In genomic region chr19:18399008-18399407, GRCh38 we compare ENCODE assay signal across 1 cellular context.
A peak's percentile ranks its signal among the peaks of the same experiment; 100 is the strongest.
TF ChIP-seq lines count a peak whose summit lies in the region.

No MANE protein-coding gene starts in this region.

TF ChIP-seq in liver, 16 proteins besides CTCF, POLR2A, EP300 and RAD21 (continued from another document):
- TF ChIP-seq SP1 (IDR thresholded peaks at IDR 0.05) = peak; percentile 81
- peak; percentile 83 to 92 for TF ChIP-seq RXRA (IDR thresholded peaks at IDR 0.05)
- no peak for TF ChIP-seq GABPA (IDR thresholded peaks at IDR 0.05 in 1 of 2, conservative IDR thresholded peaks at IDR 0.05 in 1 of 2)
- no peak for TF ChIP-seq ATF3 (IDR thresholded peaks at IDR 0.05)
- peak; percentile 79 for TF ChIP-seq FOXA2 (IDR thresholded peaks at IDR 0.05)
- TF ChIP-seq EGR1 (IDR thresholded peaks at IDR 0.05; ENCODE audit: low read depth in 2 of 2) = peak in 1 of 2 donors; percentile 41
